In genomic region chr5:95836544-95836943, GRCh38 we compare ENCODE assay signal across 10 cellular contexts. TPM values are rescaled to one million over a fixed set of nuclear protein-coding genes. Genes with fewer than 3 reads are reported as not detected.
A peak's percentile ranks its signal among the peaks of the same experiment; 100 is the strongest.
DNase-seq lines count a peak whose midpoint lies in the region; ATAC-seq and TF ChIP-seq lines count a peak whose summit lies in the region.
"Had no signal": no experiment of that assay in that cellular context is flagged by ENCODE, and none has a peak within 500 bp of the region (broad histone marks: within the 10 kb centered on the region; RNA-seq: fewer than 3 reads in every experiment).

No MANE protein-coding gene starts in this region.

- POLR2A ChIA-PET in activated naive CD8-positive, alpha-beta T cell treated with anti-CD3 and anti-CD28 coated beads, Interleukin-2, amount 10 ng/mL, durations not matched to agents 7 days and 5 days (lab: Charles Lee) = interaction anchor here (0.7 to 5.5 kb wide), 2 partner anchors 13 to 190 kb away, joined by 3 to 61 read pairs; partner anchors contain the start of genes GLRX and RFESD

- H3K4me3 Mint-ChIP-seq in Calu3 (ENCODE audit: low read depth, unreplicated experiment) = peak overlapping the region; percentile 15
- H3K4me3 Mint-ChIP-seq in activated naive CD8-positive, alpha-beta T cell treated with anti-CD3 and anti-CD28 coated beads, Interleukin-2, amount 10 ng/mL, durations not matched to agents 7 days and 5 days = peak overlapping the region; percentile 85
- no peak overlapping the region for H3K4me3 Mint-ChIP-seq in osteocyte (ENCODE audit: unreplicated experiment)

- CTCF ChIA-PET in Calu3 (lab: Charles Lee) = interaction anchor here (1.3 kb wide), 2 partner anchors 56 to 190 kb away, joined by 4 to 5 read pairs; partner anchors contain the start of gene RFESD

- H3K4me1 Mint-ChIP-seq in Calu3 (ENCODE audit: low read depth, unreplicated experiment) (peaks cover 70% of the 10 kb centered on the region), osteocyte (ENCODE audit: unreplicated experiment) (peaks cover 27% of the 10 kb centered on the region)
- H3K4me1 Mint-ChIP-seq in activated naive CD8-positive, alpha-beta T cell treated with anti-CD3 and anti-CD28 coated beads, Interleukin-2, amount 10 ng/mL, durations not matched to agents 7 days and 5 days = peaks cover 43% of the 10 kb centered on the region

- H3K9me3 Mint-ChIP-seq in Calu3 (ENCODE audit: low read depth, unreplicated experiment) = no peaks in the 10 kb centered on the region
- H3K9me3 Mint-ChIP-seq in activated naive CD8-positive, alpha-beta T cell treated with anti-CD3 and anti-CD28 coated beads, Interleukin-2, amount 10 ng/mL, durations not matched to agents 7 days and 5 days = no peaks in the 10 kb centered on the region
- H3K9me3 Mint-ChIP-seq in osteocyte (ENCODE audit: unreplicated experiment) = no peaks in the 10 kb centered on the region

- H3K36me3 Mint-ChIP-seq in Calu3 (ENCODE audit: insufficient read depth, unreplicated experiment) = peaks cover 18% of the 10 kb centered on the region
- no peaks in the 10 kb centered on the region for H3K36me3 Mint-ChIP-seq in activated naive CD8-positive, alpha-beta T cell treated with anti-CD3 and anti-CD28 coated beads, Interleukin-2, amount 10 ng/mL, durations not matched to agents 7 days and 5 days
- no peaks in the 10 kb centered on the region for H3K36me3 Mint-ChIP-seq in osteocyte (ENCODE audit: unreplicated experiment)

- intact Hi-C loops in Calu3 (cut with micrococcal nuclease; ENCODE audit: unreplicated experiment) = loop anchor here (5.0 kb wide), 1 partner anchor 34 kb away; no protein-coding TSS in a partner anchor

- no peak overlapping the region for H3K27ac Mint-ChIP-seq in Calu3 (ENCODE audit: unreplicated experiment)
- peak overlapping the region; percentile 39 for H3K27ac Mint-ChIP-seq in activated naive CD8-positive, alpha-beta T cell treated with anti-CD3 and anti-CD28 coated beads, Interleukin-2, amount 10 ng/mL, durations not matched to agents 7 days and 5 days
- peak overlapping the region; percentile 52 for H3K27ac Mint-ChIP-seq in osteocyte (ENCODE audit: unreplicated experiment)

- no peak for TF ChIP-seq CTCF in Calu3 (IDR thresholded peaks at IDR 0.05; ENCODE audit: unreplicated experiment)
- no peak for TF ChIP-seq CTCF in osteocyte (IDR thresholded peaks at IDR 0.05)

- H3K27me3 Mint-ChIP-seq in Calu3 (ENCODE audit: unreplicated experiment) (no peaks in the 10 kb centered on the region), osteocyte (ENCODE audit: unreplicated experiment) (no peaks in the 10 kb centered on the region)
- no peaks in the 10 kb centered on the region for H3K27me3 Mint-ChIP-seq in activated naive CD8-positive, alpha-beta T cell treated with anti-CD3 and anti-CD28 coated beads, Interleukin-2, amount 10 ng/mL, durations not matched to agents 7 days and 5 days

- ATAC-seq in GM19463 (IDR thresholded peaks at IDR 0.05; ENCODE audit: unreplicated experiment) (peak; percentile 25), HG02852 (IDR thresholded peaks at IDR 0.05; ENCODE audit: unreplicated experiment) (no peak), HG03095 (IDR thresholded peaks at IDR 0.05; ENCODE audit: unreplicated experiment) (no peak)
- no peak for ATAC-seq in activated naive CD8-positive, alpha-beta T cell treated with anti-CD3 and anti-CD28 coated beads, Interleukin-2, amount 10 ng/mL, durations not matched to agents 7 days and 5 days (ENCODE audit: low read depth)

- no TSS peak for BruUV-seq in Calu3 (replicated peaks; lab: Mats Ljungman, UMichigan)

- DNase-seq in Calu3 (no peak), osteocyte (ENCODE audit: extremely low spot score, unreplicated experiment) (no peak), mucosa of gallbladder (ENCODE audit: low spot score) (no peak), occipital lobe (lab: John Stamatoyannopoulos, UW) (no peak)
- DNase-seq in activated naive CD8-positive, alpha-beta T cell treated with anti-CD3 and anti-CD28 coated beads, Interleukin-2, amount 10 ng/mL, durations not matched to agents 7 days and 5 days = no peak
- DNase-seq: mesendoderm, NCI-H2029 treated with DMSO at 0.1 percent for 48 hours had no signal

RNA-seq across cellular contexts. Expression of gene GLRX, which starts 14.0 kb away (rescaled TPM):
- total RNA-seq in Calu3 (2022) (27.9 and 33.7 TPM in 2 replicates), osteocyte (26.3 and 32.8 TPM in 2 replicates), mucosa of gallbladder (64.4 TPM), occipital lobe (9.8 TPM)
- 10 to 100 TPM; 70.6 to 72.9 TPM for total RNA-seq in activated naive CD8-positive, alpha-beta T cell treated with anti-CD3 and anti-CD28 coated beads, Interleukin-2, amount 10 ng/mL, durations not matched to agents 7 days and 5 days
